ENCODE assay signal across 1 cellular context in genomic region chr2:111924617-111925107, GRCh38.
TF ChIP-seq lines count a peak whose summit lies in the region.

No MANE protein-coding gene starts in this region.

TF ChIP-seq in HepG2, 621 proteins besides CTCF, POLR2A, EP300 and RAD21 (continued from another document):
- TF ChIP-seq DNMT1 (CRISPR knock-in tag; IDR thresholded peaks at IDR 0.05), result no peak
- no peak for TF ChIP-seq FOXO4 (CRISPR knock-in tag; conservative IDR thresholded peaks at IDR 0.05)
- no peak for TF ChIP-seq SMAD3 (CRISPR knock-in tag; IDR thresholded peaks at IDR 0.05)
- no peak for TF ChIP-seq KMT2A (CRISPR knock-in tag; IDR thresholded peaks at IDR 0.05)
- TF ChIP-seq IKZF5 (CRISPR knock-in tag; IDR thresholded peaks at IDR 0.05), result no peak
- no peak for TF ChIP-seq TFE3 (CRISPR knock-in tag; IDR thresholded peaks at IDR 0.05)
- no peak for TF ChIP-seq ZNF569 (CRISPR knock-in tag; IDR thresholded peaks at IDR 0.05; ENCODE audit: borderline replicate concordance)
- TF ChIP-seq POGZ (CRISPR knock-in tag; IDR thresholded peaks at IDR 0.05), result no peak
- no peak for TF ChIP-seq ZNF660 (CRISPR knock-in tag; IDR thresholded peaks at IDR 0.05; ENCODE audit: borderline replicate concordance, low read depth)
- TF ChIP-seq ZNF292 (CRISPR knock-in tag; IDR thresholded peaks at IDR 0.05; ENCODE audit: borderline replicate concordance, low read depth), result no peak
- no peak for TF ChIP-seq HNF1A (IDR thresholded peaks at IDR 0.05; ENCODE audit: low read depth)
- no peak for TF ChIP-seq HNF1A (CRISPR knock-in tag; IDR thresholded peaks at IDR 0.05; ENCODE audit: borderline replicate concordance)
- TF ChIP-seq ZNF44 (CRISPR knock-in tag; IDR thresholded peaks at IDR 0.05), result no peak
- TF ChIP-seq NFATC3 (CRISPR knock-in tag; IDR thresholded peaks at IDR 0.05), result no peak
- no peak for TF ChIP-seq TERF1 (CRISPR knock-in tag; IDR thresholded peaks at IDR 0.05)
- no peak for TF ChIP-seq ZNF296 (CRISPR knock-in tag; conservative IDR thresholded peaks at IDR 0.05)
- no peak for TF ChIP-seq ZNF501 (CRISPR knock-in tag; IDR thresholded peaks at IDR 0.05)
- TF ChIP-seq, protein P1, sequence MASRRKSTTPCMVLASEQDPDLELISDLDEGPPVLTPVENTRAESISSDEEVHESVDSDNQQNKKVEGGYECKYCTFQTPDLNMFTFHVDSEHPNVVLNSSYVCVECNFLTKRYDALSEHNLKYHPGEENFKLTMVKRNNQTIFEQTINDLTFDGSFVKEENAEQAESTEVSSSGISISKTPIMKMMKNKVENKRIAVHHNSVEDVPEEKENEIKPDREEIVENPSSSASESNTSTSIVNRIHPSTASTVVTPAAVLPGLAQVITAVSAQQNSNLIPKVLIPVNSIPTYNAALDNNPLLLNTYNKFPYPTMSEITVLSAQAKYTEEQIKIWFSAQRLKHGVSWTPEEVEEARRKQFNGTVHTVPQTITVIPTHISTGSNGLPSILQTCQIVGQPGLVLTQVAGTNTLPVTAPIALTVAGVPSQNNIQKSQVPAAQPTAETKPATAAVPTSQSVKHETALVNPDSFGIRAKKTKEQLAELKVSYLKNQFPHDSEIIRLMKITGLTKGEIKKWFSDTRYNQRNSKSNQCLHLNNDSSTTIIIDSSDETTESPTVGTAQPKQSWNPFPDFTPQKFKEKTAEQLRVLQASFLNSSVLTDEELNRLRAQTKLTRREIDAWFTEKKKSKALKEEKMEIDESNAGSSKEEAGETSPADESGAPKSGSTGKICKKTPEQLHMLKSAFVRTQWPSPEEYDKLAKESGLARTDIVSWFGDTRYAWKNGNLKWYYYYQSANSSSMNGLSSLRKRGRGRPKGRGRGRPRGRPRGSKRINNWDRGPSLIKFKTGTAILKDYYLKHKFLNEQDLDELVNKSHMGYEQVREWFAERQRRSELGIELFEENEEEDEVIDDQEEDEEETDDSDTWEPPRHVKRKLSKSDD (CRISPR knock-in tag; IDR thresholded peaks at IDR 0.05; ENCODE audit: low read depth), result no peak
- TF ChIP-seq ZEB1 (IDR thresholded peaks at IDR 0.05; ENCODE audit: insufficient replicate concordance, low read depth), result no peak
